In genomic region chr6:170231496-170232185, GRCh38 we compare ENCODE assay signal across 18 cellular contexts. TPM values are rescaled to one million over a fixed set of nuclear protein-coding genes. Genes with fewer than 3 reads are reported as not detected.
A peak's percentile ranks its signal among the peaks of the same experiment; 100 is the strongest.
DNase-seq lines count a peak whose midpoint lies in the region; ATAC-seq and TF ChIP-seq lines count a peak whose summit lies in the region.
"Had no signal": no experiment of that assay in that cellular context is flagged by ENCODE, and none has a peak within 500 bp of the region (broad histone marks: within the 10 kb centered on the region; RNA-seq: fewer than 3 reads in every experiment).

No MANE protein-coding gene starts in this region.

- peak overlapping the region; percentile 93 for H2AFZ ChIP-seq in GM23338

- H3K4me2 ChIP-seq in GM23338, result no peak overlapping the region

- no peak overlapping the region for H3K27ac ChIP-seq in GM23338 (ENCODE audit: low read depth)
- peak overlapping the region; percentile 34 for H3K27ac ChIP-seq in WERI-Rb-1
- no peak overlapping the region for H3K27ac ChIP-seq in foreskin keratinocyte
- H3K27ac ChIP-seq: thoracic aorta had no signal

- no peaks in the 10 kb centered on the region for H3K36me3 ChIP-seq in GM23338 (ENCODE audit: insufficient read depth)
- H3K36me3 ChIP-seq in WERI-Rb-1, result no peaks in the 10 kb centered on the region
- H3K36me3 ChIP-seq: thoracic aorta had no signal

- H3K9me3 Mint-ChIP-seq in GM23338, result no peaks in the 10 kb centered on the region; the same call in 2 of the 3 replicates
- no peaks in the 10 kb centered on the region for H3K9me3 Mint-ChIP-seq in nephron progenitor cell
- H3K9me3 Mint-ChIP-seq in HFFc6, result peaks cover 8% of the 10 kb centered on the region; the same call in 1 of the 2 replicates
- no peaks in the 10 kb centered on the region for H3K9me3 Mint-ChIP-seq in endothelial cell (ENCODE audit: unreplicated experiment)
- H3K9me3 Mint-ChIP-seq: activated CD8-positive, alpha-beta T cell treated with anti-CD3 and anti-CD28 coated beads for 36 hours; stimulated activated effector memory CD8-positive, alpha-beta T cell treated with anti-CD3 and anti-CD28 coated beads, Interleukin-12 subunit alpha, Interleukin-12 subunit beta, amount 100 ng/mL, for 72 hours had no signal

- H3K27me3 Mint-ChIP-seq in GM23338 (ENCODE audit: insufficient read depth, low read depth, poor library complexity), result peaks cover 14% of the 10 kb centered on the region
- peaks cover 14% of the 10 kb centered on the region for H3K27me3 Mint-ChIP-seq in nephron progenitor cell (ENCODE audit: low read depth, poor library complexity)
- peaks cover 18% of the 10 kb centered on the region for H3K27me3 Mint-ChIP-seq in HFFc6 (ENCODE audit: insufficient read depth)
- no peaks in the 10 kb centered on the region for H3K27me3 Mint-ChIP-seq in endothelial cell (ENCODE audit: unreplicated experiment)
- H3K27me3 Mint-ChIP-seq: activated CD8-positive, alpha-beta T cell treated with anti-CD3 and anti-CD28 coated beads for 36 hours had no signal

- H3K9me3 ChIP-seq in WERI-Rb-1 (ENCODE audit: severe bottlenecking), result no peaks in the 10 kb centered on the region
- H3K9me3 ChIP-seq: mucosa of descending colon, thoracic aorta had no signal

- no peak for DNase-seq in GM23338 (ENCODE audit: low spot score)
- peak; percentile 50 for DNase-seq in WERI-Rb-1
- peak in 1 of 2 donors; percentile 18 for DNase-seq in foreskin keratinocyte
- peak; percentile 16 for DNase-seq in nephron progenitor cell
- no peak for DNase-seq in HFFc6
- no peak for DNase-seq in endothelial cell (ENCODE audit: low spot score)
- DNase-seq: activated CD8-positive, alpha-beta T cell treated with anti-CD3 and anti-CD28 coated beads for 36 hours; activated naive CD4-positive, alpha-beta T cell treated with Interleukin-2 at 50 U/mL for 16 hours; activated T-cell treated with anti-CD3 and anti-CD28 coated beads, Interleukin-2, amount 50 U/mL, for 1 hour; DMS79 treated with DMSO at 0.1 percent for 48 hours; foreskin fibroblast; OCI-M1; T-helper 17 cell had no signal

- H3K4me1 ChIP-seq in GM23338 (ENCODE audit: insufficient read depth), result peaks cover 4% of the 10 kb centered on the region
- peaks cover 2% of the 10 kb centered on the region for H3K4me1 ChIP-seq in foreskin keratinocyte

- no peaks in the 10 kb centered on the region for H3K36me3 Mint-ChIP-seq in GM23338 (ENCODE audit: low read depth)
- no peaks in the 10 kb centered on the region for H3K36me3 Mint-ChIP-seq in nephron progenitor cell (ENCODE audit: low read depth)
- H3K36me3 Mint-ChIP-seq in HFFc6 (ENCODE audit: low read depth), result no peaks in the 10 kb centered on the region
- H3K36me3 Mint-ChIP-seq in endothelial cell (ENCODE audit: low read depth, unreplicated experiment), result no peaks in the 10 kb centered on the region
- H3K36me3 Mint-ChIP-seq: stimulated activated effector memory CD8-positive, alpha-beta T cell treated with anti-CD3 and anti-CD28 coated beads, Interleukin-12 subunit alpha, Interleukin-12 subunit beta, amount 100 ng/mL, for 72 hours had no signal

- no peaks in the 10 kb centered on the region for H4K20me1 ChIP-seq in GM23338 (replicated peaks; ENCODE audit: insufficient read depth)

- TF ChIP-seq CTCF in GM23338 (conservative IDR thresholded peaks at IDR 0.05; ENCODE audit: low read depth in 2 of 2), result no peak
- TF ChIP-seq CTCF in WERI-Rb-1 (IDR thresholded peaks at IDR 0.05; ENCODE audit: low read depth, low read length), result no peak
- TF ChIP-seq CTCF in foreskin keratinocyte (conservative IDR thresholded peaks at IDR 0.05), result no peak
- no peak for TF ChIP-seq CTCF in nephron progenitor cell (IDR thresholded peaks at IDR 0.05)
- TF ChIP-seq CTCF in HFFc6 (IDR thresholded peaks at IDR 0.05), result no peak
- no peak for TF ChIP-seq CTCF in endothelial cell (IDR thresholded peaks at IDR 0.05; ENCODE audit: unreplicated experiment)

- H3K4me3 Mint-ChIP-seq in GM23338 (no peak overlapping the region), nephron progenitor cell (peak overlapping the region; percentile 26), HFFc6 (no peak overlapping the region), endothelial cell (ENCODE audit: unreplicated experiment) (no peak overlapping the region)
- H3K4me3 Mint-ChIP-seq: activated CD8-positive, alpha-beta T cell treated with anti-CD3 and anti-CD28 coated beads for 36 hours; stimulated activated effector memory CD8-positive, alpha-beta T cell treated with anti-CD3 and anti-CD28 coated beads, Interleukin-12 subunit alpha, Interleukin-12 subunit beta, amount 100 ng/mL, for 72 hours; T-helper 17 cell had no signal

- H3K27ac Mint-ChIP-seq in GM23338, result no peak overlapping the region
- peak overlapping the region; percentile 84 for H3K27ac Mint-ChIP-seq in nephron progenitor cell
- H3K27ac Mint-ChIP-seq in HFFc6, result no peak overlapping the region
- H3K27ac Mint-ChIP-seq in endothelial cell (ENCODE audit: unreplicated experiment), result no peak overlapping the region
- H3K27ac Mint-ChIP-seq: activated CD8-positive, alpha-beta T cell treated with anti-CD3 and anti-CD28 coated beads for 36 hours; stimulated activated effector memory CD8-positive, alpha-beta T cell treated with anti-CD3 and anti-CD28 coated beads, Interleukin-12 subunit alpha, Interleukin-12 subunit beta, amount 100 ng/mL, for 72 hours; T-helper 17 cell had no signal

- H3F3A ChIP-seq in GM23338 (replicated peaks; ENCODE audit: low read depth), result no peaks in the 10 kb centered on the region

- peaks cover 24% of the 10 kb centered on the region for H3K4me1 Mint-ChIP-seq in GM23338
- H3K4me1 Mint-ChIP-seq in nephron progenitor cell, result peaks cover 80% of the 10 kb centered on the region
- peaks cover 9% of the 10 kb centered on the region for H3K4me1 Mint-ChIP-seq in HFFc6 (ENCODE audit: low read depth)
- H3K4me1 Mint-ChIP-seq in endothelial cell (ENCODE audit: unreplicated experiment), result no peaks in the 10 kb centered on the region
- H3K4me1 Mint-ChIP-seq: stimulated activated effector memory CD8-positive, alpha-beta T cell treated with anti-CD3 and anti-CD28 coated beads, Interleukin-12 subunit alpha, Interleukin-12 subunit beta, amount 100 ng/mL, for 72 hours had no signal

- H3K79me2 ChIP-seq in GM23338 (replicated peaks; ENCODE audit: insufficient read depth), result no peaks in the 10 kb centered on the region

- ATAC-seq in GM23338, result no peak
- ATAC-seq in foreskin keratinocyte, result peak; percentile 5
- no peak for ATAC-seq in GM21529 (IDR thresholded peaks at IDR 0.05; ENCODE audit: unreplicated experiment)
- ATAC-seq in HG02588 (IDR thresholded peaks at IDR 0.05; ENCODE audit: unreplicated experiment), result no peak
- ATAC-seq: activated CD8-positive, alpha-beta T cell treated with anti-CD3 and anti-CD28 coated beads for 36 hours; mucosa of descending colon; stimulated activated effector memory CD8-positive, alpha-beta T cell treated with anti-CD3 and anti-CD28 coated beads, Interleukin-12 subunit alpha, Interleukin-12 subunit beta, amount 100 ng/mL, for 72 hours; T-helper 17 cell had no signal

- H3K27me3 ChIP-seq in GM23338 (ENCODE audit: insufficient read depth) (no peaks in the 10 kb centered on the region), WERI-Rb-1 (ENCODE audit: insufficient read depth, low read depth, severe bottlenecking) (no peaks in the 10 kb centered on the region), foreskin keratinocyte (no peaks in the 10 kb centered on the region)

- H3K9me2 ChIP-seq in GM23338 (ENCODE audit: insufficient read depth), result no peaks in the 10 kb centered on the region

- H3K4me3 ChIP-seq in GM23338 (no peak overlapping the region), WERI-Rb-1 (ENCODE audit: low read depth, low read length) (no peak overlapping the region)
- H3K4me3 ChIP-seq: mucosa of descending colon, thoracic aorta had no signal

TF ChIP-seq in GM23338, 12 proteins besides CTCF, POLR2A, EP300 and RAD21 (continues in another document):
- no peak for TF ChIP-seq JUNB (IDR thresholded peaks at IDR 0.05; ENCODE audit: unreplicated experiment)
- no peak for TF ChIP-seq POLR2AphosphoS5 (IDR thresholded peaks at IDR 0.05; ENCODE audit: low read depth)
- TF ChIP-seq ETS1 (IDR thresholded peaks at IDR 0.05), result no peak
- no peak for TF ChIP-seq ZNF114 (CRISPR knock-in tag; IDR thresholded peaks at IDR 0.05)
- TF ChIP-seq STAT1 (IDR thresholded peaks at IDR 0.05; ENCODE audit: unreplicated experiment), result no peak
- no peak for TF ChIP-seq NANOG (IDR thresholded peaks at IDR 0.05; ENCODE audit: borderline replicate concordance)
- TF ChIP-seq EZH2phosphoT487 (IDR thresholded peaks at IDR 0.05; ENCODE audit: unreplicated experiment), result no peak

RNA-seq across cellular contexts. Expression of gene DLL1, which starts 59.2 kb away (rescaled TPM):
- 4.6 and 4.8 TPM in 2 replicates for total RNA-seq in GM23338 (2014; rRNA removed; shearing (Covaris generic))
- 2.2 and 2.6 TPM in 2 replicates for polyA plus RNA-seq in GM23338 (2016; fragmentation: Nextera tagmentation; extraction: Ambion mirVana)
- total RNA-seq in foreskin keratinocyte, result 12.0 and 18.8 TPM in 2 replicates
- 5.8 and 11.3 TPM in 2 replicates for polyA plus RNA-seq in foreskin keratinocyte
- total RNA-seq in HFFc6 (2021; fragmentation: NEBNext Ultra II Directional; extraction: Animal tissue kit (Norgen Biotek cat#: 25700)), result under 1 TPM; 0.26 to 0.83 (median 0.36) TPM
- 59.5 TPM for total RNA-seq in endothelial cell (ENCODE audit: unreplicated experiment)

Comparison
In these comparisons a context has a peak if more than half of its experiments do, and no peak if none do; other contexts are left out.
1. DNase-seq: peak in WERI-Rb-1 (single experiment) and nephron progenitor cell (single experiment); none in GM23338 (single experiment), HFFc6 (single experiment) and endothelial cell (single experiment).